1 cellular context compared by ENCODE assay signal in the genomic region with DNA sequence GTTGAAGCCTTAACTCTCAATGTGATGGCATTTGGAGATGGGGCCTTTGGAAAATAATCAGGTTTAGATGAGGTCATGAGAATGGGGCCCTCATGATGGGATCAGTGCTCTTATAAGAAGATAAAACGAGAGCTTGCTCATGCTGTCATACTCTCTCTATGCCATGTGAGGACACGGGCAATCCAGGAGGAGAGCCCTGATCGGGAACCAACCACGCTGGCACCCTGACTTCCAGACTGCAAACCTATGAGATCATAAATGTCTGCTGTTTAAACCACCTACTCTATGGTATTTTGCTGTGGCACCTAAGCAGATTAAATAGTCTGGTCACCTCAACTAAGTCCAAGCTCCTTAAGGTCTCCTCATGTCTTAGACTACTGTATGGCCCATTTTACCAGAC.
TF ChIP-seq lines count a peak whose summit lies in the region.

No MANE protein-coding gene starts in this region.

TF ChIP-seq in neural cell, 6 proteins besides CTCF, POLR2A, EP300 and RAD21 (continued from another document):
- TF ChIP-seq EZH2 (IDR thresholded peaks at IDR 0.05; ENCODE audit: borderline replicate concordance, insufficient read depth, low read length, poor library complexity, severe bottlenecking): no peak
- TF ChIP-seq MXI1 (conservative IDR thresholded peaks at IDR 0.05; ENCODE audit: poor library complexity, severe bottlenecking): no peak
- TF ChIP-seq SMC3 (conservative IDR thresholded peaks at IDR 0.05; ENCODE audit: poor library complexity): no peak
- TF ChIP-seq, protein P1, sequence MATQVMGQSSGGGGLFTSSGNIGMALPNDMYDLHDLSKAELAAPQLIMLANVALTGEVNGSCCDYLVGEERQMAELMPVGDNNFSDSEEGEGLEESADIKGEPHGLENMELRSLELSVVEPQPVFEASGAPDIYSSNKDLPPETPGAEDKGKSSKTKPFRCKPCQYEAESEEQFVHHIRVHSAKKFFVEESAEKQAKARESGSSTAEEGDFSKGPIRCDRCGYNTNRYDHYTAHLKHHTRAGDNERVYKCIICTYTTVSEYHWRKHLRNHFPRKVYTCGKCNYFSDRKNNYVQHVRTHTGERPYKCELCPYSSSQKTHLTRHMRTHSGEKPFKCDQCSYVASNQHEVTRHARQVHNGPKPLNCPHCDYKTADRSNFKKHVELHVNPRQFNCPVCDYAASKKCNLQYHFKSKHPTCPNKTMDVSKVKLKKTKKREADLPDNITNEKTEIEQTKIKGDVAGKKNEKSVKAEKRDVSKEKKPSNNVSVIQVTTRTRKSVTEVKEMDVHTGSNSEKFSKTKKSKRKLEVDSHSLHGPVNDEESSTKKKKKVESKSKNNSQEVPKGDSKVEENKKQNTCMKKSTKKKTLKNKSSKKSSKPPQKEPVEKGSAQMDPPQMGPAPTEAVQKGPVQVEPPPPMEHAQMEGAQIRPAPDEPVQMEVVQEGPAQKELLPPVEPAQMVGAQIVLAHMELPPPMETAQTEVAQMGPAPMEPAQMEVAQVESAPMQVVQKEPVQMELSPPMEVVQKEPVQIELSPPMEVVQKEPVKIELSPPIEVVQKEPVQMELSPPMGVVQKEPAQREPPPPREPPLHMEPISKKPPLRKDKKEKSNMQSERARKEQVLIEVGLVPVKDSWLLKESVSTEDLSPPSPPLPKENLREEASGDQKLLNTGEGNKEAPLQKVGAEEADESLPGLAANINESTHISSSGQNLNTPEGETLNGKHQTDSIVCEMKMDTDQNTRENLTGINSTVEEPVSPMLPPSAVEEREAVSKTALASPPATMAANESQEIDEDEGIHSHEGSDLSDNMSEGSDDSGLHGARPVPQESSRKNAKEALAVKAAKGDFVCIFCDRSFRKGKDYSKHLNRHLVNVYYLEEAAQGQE (IDR thresholded peaks at IDR 0.05; ENCODE audit: borderline replicate concordance): no peak
- TF ChIP-seq TAF1 (IDR thresholded peaks at IDR 0.05; ENCODE audit: low read depth): no peak
